2 cellular contexts compared by ENCODE assay signal in genomic region chr20:43539975-43540672, GRCh38.
TF ChIP-seq lines count a peak whose summit lies in the region.

No MANE protein-coding gene starts in this region.

TF ChIP-seq in GM23338, 12 proteins besides CTCF, POLR2A, EP300 and RAD21:
- TF ChIP-seq, protein P1, sequence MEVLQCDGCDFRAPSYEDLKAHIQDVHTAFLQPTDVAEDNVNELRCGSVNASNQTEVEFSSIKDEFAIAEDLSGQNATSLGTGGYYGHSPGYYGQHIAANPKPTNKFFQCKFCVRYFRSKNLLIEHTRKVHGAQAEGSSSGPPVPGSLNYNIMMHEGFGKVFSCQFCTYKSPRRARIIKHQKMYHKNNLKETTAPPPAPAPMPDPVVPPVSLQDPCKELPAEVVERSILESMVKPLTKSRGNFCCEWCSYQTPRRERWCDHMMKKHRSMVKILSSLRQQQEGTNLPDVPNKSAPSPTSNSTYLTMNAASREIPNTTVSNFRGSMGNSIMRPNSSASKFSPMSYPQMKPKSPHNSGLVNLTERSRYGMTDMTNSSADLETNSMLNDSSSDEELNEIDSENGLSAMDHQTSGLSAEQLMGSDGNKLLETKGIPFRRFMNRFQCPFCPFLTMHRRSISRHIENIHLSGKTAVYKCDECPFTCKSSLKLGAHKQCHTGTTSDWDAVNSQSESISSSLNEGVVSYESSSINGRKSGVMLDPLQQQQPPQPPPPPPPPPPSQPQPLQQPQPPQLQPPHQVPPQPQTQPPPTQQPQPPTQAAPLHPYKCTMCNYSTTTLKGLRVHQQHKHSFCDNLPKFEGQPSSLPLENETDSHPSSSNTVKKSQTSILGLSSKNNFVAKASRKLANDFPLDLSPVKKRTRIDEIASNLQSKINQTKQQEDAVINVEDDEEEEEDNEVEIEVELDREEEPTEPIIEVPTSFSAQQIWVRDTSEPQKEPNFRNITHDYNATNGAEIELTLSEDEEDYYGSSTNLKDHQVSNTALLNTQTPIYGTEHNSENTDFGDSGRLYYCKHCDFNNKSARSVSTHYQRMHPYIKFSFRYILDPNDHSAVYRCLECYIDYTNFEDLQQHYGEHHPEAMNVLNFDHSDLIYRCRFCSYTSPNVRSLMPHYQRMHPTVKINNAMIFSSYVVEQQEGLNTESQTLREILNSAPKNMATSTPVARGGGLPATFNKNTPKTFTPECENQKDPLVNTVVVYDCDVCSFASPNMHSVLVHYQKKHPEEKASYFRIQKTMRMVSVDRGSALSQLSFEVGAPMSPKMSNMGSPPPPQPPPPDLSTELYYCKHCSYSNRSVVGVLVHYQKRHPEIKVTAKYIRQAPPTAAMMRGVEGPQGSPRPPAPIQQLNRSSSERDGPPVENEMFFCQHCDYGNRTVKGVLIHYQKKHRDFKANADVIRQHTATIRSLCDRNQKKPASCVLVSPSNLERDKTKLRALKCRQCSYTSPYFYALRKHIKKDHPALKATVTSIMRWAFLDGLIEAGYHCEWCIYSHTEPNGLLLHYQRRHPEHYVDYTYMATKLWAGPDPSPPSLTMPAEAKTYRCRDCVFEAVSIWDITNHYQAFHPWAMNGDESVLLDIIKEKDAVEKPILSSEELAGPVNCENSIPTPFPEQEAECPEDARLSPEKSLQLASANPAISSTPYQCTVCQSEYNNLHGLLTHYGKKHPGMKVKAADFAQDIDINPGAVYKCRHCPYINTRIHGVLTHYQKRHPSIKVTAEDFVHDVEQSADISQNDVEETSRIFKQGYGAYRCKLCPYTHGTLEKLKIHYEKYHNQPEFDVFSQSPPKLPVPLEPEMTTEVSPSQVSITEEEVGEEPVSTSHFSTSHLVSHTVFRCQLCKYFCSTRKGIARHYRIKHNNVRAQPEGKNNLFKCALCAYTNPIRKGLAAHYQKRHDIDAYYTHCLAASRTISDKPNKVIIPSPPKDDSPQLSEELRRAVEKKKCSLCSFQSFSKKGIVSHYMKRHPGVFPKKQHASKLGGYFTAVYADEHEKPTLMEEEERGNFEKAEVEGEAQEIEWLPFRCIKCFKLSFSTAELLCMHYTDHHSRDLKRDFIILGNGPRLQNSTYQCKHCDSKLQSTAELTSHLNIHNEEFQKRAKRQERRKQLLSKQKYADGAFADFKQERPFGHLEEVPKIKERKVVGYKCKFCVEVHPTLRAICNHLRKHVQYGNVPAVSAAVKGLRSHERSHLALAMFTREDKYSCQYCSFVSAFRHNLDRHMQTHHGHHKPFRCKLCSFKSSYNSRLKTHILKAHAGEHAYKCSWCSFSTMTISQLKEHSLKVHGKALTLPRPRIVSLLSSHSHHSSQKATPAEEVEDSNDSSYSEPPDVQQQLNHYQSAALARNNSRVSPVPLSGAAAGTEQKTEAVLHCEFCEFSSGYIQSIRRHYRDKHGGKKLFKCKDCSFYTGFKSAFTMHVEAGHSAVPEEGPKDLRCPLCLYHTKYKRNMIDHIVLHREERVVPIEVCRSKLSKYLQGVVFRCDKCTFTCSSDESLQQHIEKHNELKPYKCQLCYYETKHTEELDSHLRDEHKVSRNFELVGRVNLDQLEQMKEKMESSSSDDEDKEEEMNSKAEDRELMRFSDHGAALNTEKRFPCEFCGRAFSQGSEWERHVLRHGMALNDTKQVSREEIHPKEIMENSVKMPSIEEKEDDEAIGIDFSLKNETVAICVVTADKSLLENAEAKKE (CRISPR knock-in tag; IDR thresholded peaks at IDR 0.05), result no peak
- no peak for TF ChIP-seq ETS1 (IDR thresholded peaks at IDR 0.05)
TF ChIP-seq in GM23338: peak in this region for 0.

TF ChIP-seq in WTC11, 78 proteins besides CTCF, POLR2A, EP300 and RAD21 (continued from another document):
- TF ChIP-seq STAT6 (CRISPR knock-in tag; conservative IDR thresholded peaks at IDR 0.05; ENCODE audit: low read depth) (no peak), OVOL2 (CRISPR knock-in tag; IDR thresholded peaks at IDR 0.05; ENCODE audit: borderline replicate concordance) (no peak), FOXK1 (CRISPR knock-in tag; IDR thresholded peaks at IDR 0.05) (no peak), JAZF1 (CRISPR knock-in tag; IDR thresholded peaks at IDR 0.05) (no peak), PREB (CRISPR knock-in tag; IDR thresholded peaks at IDR 0.05; ENCODE audit: borderline replicate concordance) (no peak)
- TF ChIP-seq, protein P2, sequence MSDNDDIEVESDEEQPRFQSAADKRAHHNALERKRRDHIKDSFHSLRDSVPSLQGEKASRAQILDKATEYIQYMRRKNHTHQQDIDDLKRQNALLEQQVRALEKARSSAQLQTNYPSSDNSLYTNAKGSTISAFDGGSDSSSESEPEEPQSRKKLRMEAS (CRISPR knock-in tag; IDR thresholded peaks at IDR 0.05), result no peak
- TF ChIP-seq, protein P3, sequence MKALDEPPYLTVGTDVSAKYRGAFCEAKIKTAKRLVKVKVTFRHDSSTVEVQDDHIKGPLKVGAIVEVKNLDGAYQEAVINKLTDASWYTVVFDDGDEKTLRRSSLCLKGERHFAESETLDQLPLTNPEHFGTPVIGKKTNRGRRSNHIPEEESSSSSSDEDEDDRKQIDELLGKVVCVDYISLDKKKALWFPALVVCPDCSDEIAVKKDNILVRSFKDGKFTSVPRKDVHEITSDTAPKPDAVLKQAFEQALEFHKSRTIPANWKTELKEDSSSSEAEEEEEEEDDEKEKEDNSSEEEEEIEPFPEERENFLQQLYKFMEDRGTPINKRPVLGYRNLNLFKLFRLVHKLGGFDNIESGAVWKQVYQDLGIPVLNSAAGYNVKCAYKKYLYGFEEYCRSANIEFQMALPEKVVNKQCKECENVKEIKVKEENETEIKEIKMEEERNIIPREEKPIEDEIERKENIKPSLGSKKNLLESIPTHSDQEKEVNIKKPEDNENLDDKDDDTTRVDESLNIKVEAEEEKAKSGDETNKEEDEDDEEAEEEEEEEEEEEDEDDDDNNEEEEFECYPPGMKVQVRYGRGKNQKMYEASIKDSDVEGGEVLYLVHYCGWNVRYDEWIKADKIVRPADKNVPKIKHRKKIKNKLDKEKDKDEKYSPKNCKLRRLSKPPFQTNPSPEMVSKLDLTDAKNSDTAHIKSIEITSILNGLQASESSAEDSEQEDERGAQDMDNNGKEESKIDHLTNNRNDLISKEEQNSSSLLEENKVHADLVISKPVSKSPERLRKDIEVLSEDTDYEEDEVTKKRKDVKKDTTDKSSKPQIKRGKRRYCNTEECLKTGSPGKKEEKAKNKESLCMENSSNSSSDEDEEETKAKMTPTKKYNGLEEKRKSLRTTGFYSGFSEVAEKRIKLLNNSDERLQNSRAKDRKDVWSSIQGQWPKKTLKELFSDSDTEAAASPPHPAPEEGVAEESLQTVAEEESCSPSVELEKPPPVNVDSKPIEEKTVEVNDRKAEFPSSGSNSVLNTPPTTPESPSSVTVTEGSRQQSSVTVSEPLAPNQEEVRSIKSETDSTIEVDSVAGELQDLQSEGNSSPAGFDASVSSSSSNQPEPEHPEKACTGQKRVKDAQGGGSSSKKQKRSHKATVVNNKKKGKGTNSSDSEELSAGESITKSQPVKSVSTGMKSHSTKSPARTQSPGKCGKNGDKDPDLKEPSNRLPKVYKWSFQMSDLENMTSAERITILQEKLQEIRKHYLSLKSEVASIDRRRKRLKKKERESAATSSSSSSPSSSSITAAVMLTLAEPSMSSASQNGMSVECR (CRISPR knock-in tag; IDR thresholded peaks at IDR 0.05; ENCODE audit: borderline replicate concordance), result no peak
